9 cellular contexts compared by ENCODE assay signal in the genomic region with DNA sequence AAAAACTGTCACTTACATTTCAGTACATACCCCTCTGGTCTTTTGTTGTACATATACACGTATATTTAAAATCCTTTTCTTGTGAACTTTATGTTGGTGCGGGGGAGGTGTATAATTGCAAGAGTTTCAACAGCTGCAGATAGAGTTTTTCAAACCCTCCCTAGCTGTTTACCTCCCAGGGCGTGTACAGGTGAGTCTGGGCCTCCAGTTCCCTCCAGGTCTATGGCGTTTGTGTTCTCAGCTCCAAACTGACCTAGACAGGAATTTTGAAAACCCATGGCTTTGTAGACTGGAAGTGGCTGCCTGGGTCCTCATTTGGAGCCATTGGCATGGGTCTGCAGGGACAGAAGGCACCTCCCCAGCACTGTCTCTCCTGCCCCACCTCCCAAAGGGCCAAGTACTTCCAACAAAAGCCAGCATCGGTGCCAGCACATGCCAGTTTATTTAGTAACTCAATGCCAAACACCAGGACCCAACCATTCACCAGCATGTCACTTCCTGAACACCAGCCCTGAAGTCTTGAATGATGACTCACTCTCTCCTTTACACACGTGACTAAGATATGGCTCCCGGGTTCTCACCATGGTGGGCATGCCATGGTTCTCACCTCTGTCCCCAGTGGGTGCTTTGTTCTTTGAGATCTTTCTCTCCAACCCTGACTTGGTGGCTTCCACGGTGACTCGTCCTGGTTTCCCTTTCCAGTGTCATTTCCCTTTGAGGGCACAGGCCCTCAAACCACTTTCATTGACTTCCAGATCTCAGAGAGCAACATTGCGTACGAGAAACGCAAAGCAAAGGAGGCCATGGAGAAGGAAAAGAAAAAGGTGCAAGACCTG. TPM values are rescaled to one million over a fixed set of nuclear protein-coding genes. Genes with fewer than 3 reads are reported as not detected.
DNase-seq lines count a peak whose midpoint lies in the region; ATAC-seq, FAIRE-seq and TF ChIP-seq lines count a peak whose summit lies in the region.
"Had no signal": no experiment of that assay in that cellular context is flagged by ENCODE, and none has a peak within 500 bp of the region (broad histone marks: within the 10 kb centered on the region; RNA-seq: fewer than 3 reads in every experiment).

No MANE protein-coding gene starts in this region.

- 48 to 60% (median 48%) methylated on average over 12 of the region's 12 CpGs for WGBS in stomach, 5 donors

- intact Hi-C loops in activated T-helper 2 cell treated with anti-CD3 and anti-CD28 coated beads, Interferon-gamma antibody, Interleukin-2, Interleukin-4, amounts not matched to agents 10 μg/mL and 5 μg/mL and 100 μg/mL, durations not matched to agents 14 hours and 24 hours and 36 hours (cut with micrococcal nuclease): no loop called here
- intact Hi-C loops in stomach (cut with DNase I; ENCODE audit: low total_unique reads): no loop called here

- no peak for TF ChIP-seq EP300 in stomach (IDR thresholded peaks at IDR 0.05)

- no peaks in the 10 kb centered on the region for H3K27me3 ChIP-seq in stomach

- H3K9me3 Mint-ChIP-seq in activated T-helper 2 cell treated with anti-CD3 and anti-CD28 coated beads, Interferon-gamma antibody, Interleukin-2, Interleukin-4, amounts not matched to agents 10 μg/mL and 5 μg/mL and 100 μg/mL, durations not matched to agents 14 hours and 24 hours and 36 hours: no peaks in the 10 kb centered on the region
- H3K9me3 Mint-ChIP-seq: IgD-negative memory B cell had no signal

- peak overlapping the region; percentile 62 to 87 (median 76) for H3K27ac ChIP-seq in stomach

- no peak for TF ChIP-seq CTCF in stomach (IDR thresholded peaks at IDR 0.05)

- H3K36me3 Mint-ChIP-seq in activated T-helper 2 cell treated with anti-CD3 and anti-CD28 coated beads, Interferon-gamma antibody, Interleukin-2, Interleukin-4, amounts not matched to agents 10 μg/mL and 5 μg/mL and 100 μg/mL, durations not matched to agents 14 hours and 24 hours and 36 hours (ENCODE audit: low read depth): no peaks in the 10 kb centered on the region

- DNase-seq in EH (ENCODE audit: low read depth) (peak; percentile 91), NCI-H226 (peak; percentile 89), kidney tubule cell (ENCODE audit: low spot score) (peak; percentile 95), stomach (peak; percentile 77), NCI-H526 treated with DMSO at 0.1 percent for 48 hours (lab: John Stamatoyannopoulos, UW) (no peak), GM19239 (ENCODE audit: insufficient read length, low spot score) (no peak)
- DNase-seq in activated T-helper 2 cell treated with anti-CD3 and anti-CD28 coated beads, Interferon-gamma antibody, Interleukin-2, Interleukin-4, amounts not matched to agents 10 μg/mL and 5 μg/mL and 100 μg/mL, durations not matched to agents 14 hours and 24 hours and 36 hours (ENCODE audit: low spot score): peak; percentile 27

- no peaks in the 10 kb centered on the region for H3K36me3 ChIP-seq in stomach

- no peak for ATAC-seq in HG02852 (IDR thresholded peaks at IDR 0.05; ENCODE audit: unreplicated experiment)

- peaks cover 54% of the 10 kb centered on the region for H3K4me1 Mint-ChIP-seq in activated T-helper 2 cell treated with anti-CD3 and anti-CD28 coated beads, Interferon-gamma antibody, Interleukin-2, Interleukin-4, amounts not matched to agents 10 μg/mL and 5 μg/mL and 100 μg/mL, durations not matched to agents 14 hours and 24 hours and 36 hours (ENCODE audit: low read depth)

- no peaks in the 10 kb centered on the region for H3K9me3 ChIP-seq in stomach

- peaks cover 7 to 32% (median 18%) of the 10 kb centered on the region in 4 donors for H3K4me1 ChIP-seq in stomach

- peaks cover 5% of the 10 kb centered on the region for H3K27me3 Mint-ChIP-seq in activated T-helper 2 cell treated with anti-CD3 and anti-CD28 coated beads, Interferon-gamma antibody, Interleukin-2, Interleukin-4, amounts not matched to agents 10 μg/mL and 5 μg/mL and 100 μg/mL, durations not matched to agents 14 hours and 24 hours and 36 hours (ENCODE audit: low read depth)

- H3K4me3 ChIP-seq in stomach: no peak overlapping the region

- no peak for FAIRE-seq in GM19239 (lab: Jason Lieb, UNC)

- H3K27ac Mint-ChIP-seq in activated T-helper 2 cell treated with anti-CD3 and anti-CD28 coated beads, Interferon-gamma antibody, Interleukin-2, Interleukin-4, amounts not matched to agents 10 μg/mL and 5 μg/mL and 100 μg/mL, durations not matched to agents 14 hours and 24 hours and 36 hours: peak overlapping the region; percentile 76
- H3K27ac Mint-ChIP-seq: IgD-negative memory B cell had no signal

- TF ChIP-seq POLR2A in stomach (IDR thresholded peaks at IDR 0.05): no peak

- no peak overlapping the region for H3K4me3 Mint-ChIP-seq in activated T-helper 2 cell treated with anti-CD3 and anti-CD28 coated beads, Interferon-gamma antibody, Interleukin-2, Interleukin-4, amounts not matched to agents 10 μg/mL and 5 μg/mL and 100 μg/mL, durations not matched to agents 14 hours and 24 hours and 36 hours (ENCODE audit: low read depth)
- H3K4me3 Mint-ChIP-seq: IgD-negative memory B cell had no signal

RNA-seq across cellular contexts. Expression of gene EFHD2, which starts 57.3 kb away (rescaled TPM):
- 82.4 and 85.2 TPM in 2 replicates for total RNA-seq in activated T-helper 2 cell treated with anti-CD3 and anti-CD28 coated beads, Interferon-gamma antibody, Interleukin-2, Interleukin-4, amounts not matched to agents 10 μg/mL and 5 μg/mL and 100 μg/mL, durations not matched to agents 14 hours and 24 hours and 36 hours
- total RNA-seq in stomach: 100 to 1,000 TPM in 2 of 5 donors, 10 to 100 TPM in 3; 36.2 to 191 (median 67.0) TPM
- 100 to 1,000 TPM in 2 of 3 donors, 10 to 100 TPM in 1; 64.5 to 169 (median 101) TPM for polyA plus RNA-seq in stomach

Comparison
In these comparisons a context has a peak if more than half of its experiments do, and no peak if none do; other contexts are left out.
1. DNase-seq: peak in EH (single experiment), NCI-H226 (single experiment), activated T-helper 2 cell treated with anti-CD3 and anti-CD28 coated beads, Interferon-gamma antibody, Interleukin-2, Interleukin-4, amounts not matched to agents 10 μg/mL and 5 μg/mL and 100 μg/mL, durations not matched to agents 14 hours and 24 hours and 36 hours (single experiment), kidney tubule cell (single experiment) and stomach (single experiment); none in NCI-H526 treated with DMSO at 0.1 percent for 48 hours (single experiment) and GM19239 (single experiment).